ENCODE assay signal across 31 cellular contexts in the genomic region with DNA sequence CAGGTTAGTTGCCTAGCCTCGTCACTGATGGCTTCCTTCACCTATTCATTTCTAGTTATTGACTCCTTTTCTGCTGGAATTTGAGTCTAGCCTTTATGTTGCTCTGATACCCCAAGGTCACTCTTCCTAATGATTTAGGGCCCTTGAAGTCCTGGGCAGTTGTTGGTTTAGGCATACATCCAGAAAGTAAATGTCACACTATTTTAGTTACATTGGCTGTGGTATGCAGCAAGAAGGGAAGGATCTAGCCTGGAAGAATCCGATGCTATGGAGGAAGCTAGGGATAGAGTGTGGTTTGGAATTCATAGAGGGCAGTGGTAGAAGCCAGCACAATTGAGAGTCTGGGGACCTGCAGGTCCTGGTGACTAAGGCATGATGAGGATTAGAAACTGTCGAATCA. TPM values are rescaled to one million over a fixed set of nuclear protein-coding genes. Genes with fewer than 3 reads are reported as not detected.
"Had no signal": no experiment of that assay in that cellular context is flagged by ENCODE, and none has a peak within 500 bp of the region (broad histone marks: within the 10 kb centered on the region; RNA-seq: fewer than 3 reads in every experiment).

No MANE protein-coding gene starts in this region.

- H3K4me1 ChIP-seq: gastroesophageal sphincter had no signal

- FAIRE-seq: astrocyte, bronchial epithelial cell, colon had no signal

- H3K4me3 ChIP-seq: esophagus muscularis mucosa, gastroesophageal sphincter had no signal

- ATAC-seq: activated CD4-positive, CD25-positive, alpha-beta regulatory T cell treated with anti-CD3 and anti-CD28 coated beads, Interleukin-2, amount 50 U/mL, for 24 hours; activated T-cell treated with anti-CD3 and anti-CD28 coated beads, Interleukin-2, amount 50 U/mL, for 4 hours; activated T-helper 17 cell treated with anti-CD3 and anti-CD28 coated beads, Interleukin-2, amount 50 U/mL, for 72 hours; effector memory CD8-positive, alpha-beta T cell; gastroesophageal sphincter; T-helper 17 cell had no signal

- H3K36me3 ChIP-seq: brain microvascular endothelial cell, esophagus muscularis mucosa, gastroesophageal sphincter, WERI-Rb-1 had no signal

- H3K9me3 ChIP-seq: esophagus muscularis mucosa, gastroesophageal sphincter had no signal

- DNase-seq: activated B cell treated with CpG ODN at 0.5 μM for 24 hours; activated CD4-positive, alpha-beta memory T cell treated with anti-CD3 and anti-CD28 coated beads, Interleukin-2, amount 10 ng/mL, durations not matched to agents 7 days and 5 days; activated CD4-positive, alpha-beta T cell treated with anti-CD3 and anti-CD28 coated beads, Interleukin-2, amount 10 ng/mL, durations not matched to agents 7 days and 5 days; activated CD4-positive, alpha-beta T cell treated with anti-CD3 and anti-CD28 coated beads, Interleukin-2, amount 50 U/mL, for 4 hours; activated effector memory CD4-positive, alpha-beta T cell treated with Interleukin-2 at 50 U/mL for 16 hours; activated gamma-delta T cell treated with Interleukin-2 at 50 U/mL for 16 hours; activated naive CD4-positive, alpha-beta T cell treated with anti-CD3 and anti-CD28 coated beads, Interleukin-2, amount 50 U/mL, for 16 hours; activated naive CD4-positive, alpha-beta T cell treated with Interleukin-2 at 50 U/mL for 16 hours; activated T-cell treated with anti-CD3 and anti-CD28 coated beads, Interleukin-2, amount 50 U/mL, for 4 hours; amniotic stem cell; anterior cingulate cortex; brain microvascular endothelial cell; caudate nucleus; cortex of kidney; dermis blood vessel endothelial cell; effector CD4-positive, alpha-beta T cell; effector memory CD8-positive, alpha-beta T cell; erythroblast; foreskin melanocyte; T-helper 1 cell; T-helper 17 cell; T1000; WERI-Rb-1 had no signal

- H3K27ac ChIP-seq: brain microvascular endothelial cell, esophagus muscularis mucosa, gastroesophageal sphincter, WERI-Rb-1 had no signal

RNA-seq across cellular contexts. Expression of a gene that starts 38.0 kb away (rescaled TPM):
- total RNA-seq: activated B cell treated with CpG ODN at 0.5 μM for 24 hours, bronchial epithelial cell, dermis blood vessel endothelial cell, glomerular endothelial cell had no signal
